In genomic region chr19:46753420-46754155, GRCh38 we compare ENCODE assay signal across 8 cellular contexts. TPM values are rescaled to one million over a fixed set of nuclear protein-coding genes. Genes with fewer than 3 reads are reported as not detected.
A peak's percentile ranks its signal among the peaks of the same experiment; 100 is the strongest.
DNase-seq lines count a peak whose midpoint lies in the region; ATAC-seq and TF ChIP-seq lines count a peak whose summit lies in the region.

No MANE protein-coding gene starts in this region.

- H3K27ac ChIP-seq in prostate gland: no peak overlapping the region

- POLR2A ChIA-PET in activated CD8-positive, alpha-beta T cell treated with anti-CD3 and anti-CD28 coated beads, Interleukin-2, amount 10 ng/mL, durations not matched to agents 7 days and 5 days (lab: Charles Lee): interaction anchor here (1.2 to 1.4 kb wide), 2 partner anchors 31 to 87 kb away, joined by 6 to 8 read pairs; no protein-coding TSS in a partner anchor

- H3K4me1 Mint-ChIP-seq in activated CD8-positive, alpha-beta T cell treated with anti-CD3 and anti-CD28 coated beads, Interleukin-2, amount 10 ng/mL, durations not matched to agents 7 days and 5 days (ENCODE audit: low read depth): peaks cover 25% of the 10 kb centered on the region

- TF ChIP-seq CTCF in AG09319 (IDR thresholded peaks at IDR 0.05; ENCODE audit: low read depth, low read length) (peak; percentile 45), GM20000 (IDR thresholded peaks at IDR 0.05; ENCODE audit: extremely low read depth, missing control alignments) (peak; percentile 68), prostate gland (IDR thresholded peaks at IDR 0.05) (peak in 3 of 4 experiments; percentile 37 to 66 (median 60))

- intact Hi-C loops in prostate gland (cut with DNase I): no loop called here

- CTCF ChIA-PET in activated CD8-positive, alpha-beta T cell treated with anti-CD3 and anti-CD28 coated beads, Interleukin-2, amount 10 ng/mL, durations not matched to agents 7 days and 5 days (lab: Charles Lee): interaction anchor here (0.6 to 11.0 kb wide), 46 partner anchors 9 to 224 kb away, joined by 3 to 122 read pairs (median 4); partner anchors contain the start of genes AP2S1, ARHGAP35, DACT3 and SLC1A5

- no peaks in the 10 kb centered on the region for H3K27me3 Mint-ChIP-seq in activated CD8-positive, alpha-beta T cell treated with anti-CD3 and anti-CD28 coated beads, Interleukin-2, amount 10 ng/mL, durations not matched to agents 7 days and 5 days (ENCODE audit: low read depth)

- no peaks in the 10 kb centered on the region for H3K9me3 ChIP-seq in prostate gland

- no peaks in the 10 kb centered on the region for H3K4me1 ChIP-seq in prostate gland (replicated peaks)

- peak; percentile 84 for ATAC-seq in activated CD8-positive, alpha-beta T cell treated with anti-CD3 and anti-CD28 coated beads, Interleukin-2, amount 10 ng/mL, durations not matched to agents 7 days and 5 days
- peak; percentile 30 for ATAC-seq in esophagus mucosa
- ATAC-seq in GM18858 (IDR thresholded peaks at IDR 0.05; ENCODE audit: unreplicated experiment): no peak

- no peaks in the 10 kb centered on the region for H3K9me3 Mint-ChIP-seq in activated CD8-positive, alpha-beta T cell treated with anti-CD3 and anti-CD28 coated beads, Interleukin-2, amount 10 ng/mL, durations not matched to agents 7 days and 5 days (ENCODE audit: insufficient read depth)

- no peak overlapping the region for H3K4me3 ChIP-seq in prostate gland

- H3K27me3 ChIP-seq in prostate gland (replicated peaks; ENCODE audit: insufficient read depth): no peaks in the 10 kb centered on the region

- 23% methylated on average over 4 of the region's 4 CpGs for WGBS in prostate gland

- H3K36me3 ChIP-seq in prostate gland: no peaks in the 10 kb centered on the region

- H3K36me3 Mint-ChIP-seq in activated CD8-positive, alpha-beta T cell treated with anti-CD3 and anti-CD28 coated beads, Interleukin-2, amount 10 ng/mL, durations not matched to agents 7 days and 5 days (ENCODE audit: low read depth): peaks cover 9% of the 10 kb centered on the region

- TF ChIP-seq POLR2A in prostate gland (IDR thresholded peaks at IDR 0.05): no peak

- no peak for DNase-seq in AG09319 (ENCODE audit: extremely low read depth, low read depth)
- DNase-seq in GM20000 (ENCODE audit: low spot score): peak; percentile 84
- peak; percentile 90 for DNase-seq in NCI-H82 (lab: John Stamatoyannopoulos, UW)
- DNase-seq in activated CD8-positive, alpha-beta T cell treated with anti-CD3 and anti-CD28 coated beads, Interleukin-2, amount 10 ng/mL, durations not matched to agents 7 days and 5 days: peak; percentile 85
- peak; percentile 62 for DNase-seq in prostate gland (ENCODE audit: low spot score)
- no peak for DNase-seq in ureter (ENCODE audit: low spot score)

- no peak overlapping the region for H3K27ac Mint-ChIP-seq in activated CD8-positive, alpha-beta T cell treated with anti-CD3 and anti-CD28 coated beads, Interleukin-2, amount 10 ng/mL, durations not matched to agents 7 days and 5 days

- H3K4me3 Mint-ChIP-seq in activated CD8-positive, alpha-beta T cell treated with anti-CD3 and anti-CD28 coated beads, Interleukin-2, amount 10 ng/mL, durations not matched to agents 7 days and 5 days: no peak overlapping the region

RNA-seq across cellular contexts. Expression of gene STRN4, which starts 7.3 kb away (rescaled TPM):
- total RNA-seq in activated CD8-positive, alpha-beta T cell treated with anti-CD3 and anti-CD28 coated beads, Interleukin-2, amount 10 ng/mL, durations not matched to agents 7 days and 5 days: 10 to 100 TPM; 79.6 to 90.2 TPM
- total RNA-seq in esophagus mucosa (44.5 TPM), prostate gland (100 to 1,000 TPM in 1 of 2 donors, 10 to 100 TPM in 1; 80.7 to 221 TPM), ureter (67.6 TPM)

RNA-seq across cellular contexts. Expression of gene FKRP, which starts 7.7 kb away (rescaled TPM):
- total RNA-seq in activated CD8-positive, alpha-beta T cell treated with anti-CD3 and anti-CD28 coated beads, Interleukin-2, amount 10 ng/mL, durations not matched to agents 7 days and 5 days: 10 to 100 TPM; 15.3 to 18.4 TPM
- total RNA-seq in esophagus mucosa (7.8 TPM), prostate gland (10 to 100 TPM; 15.2 to 32.0 TPM), ureter (20.6 TPM)

RNA-seq across cellular contexts. Expression of gene SLC1A5, which starts 34.8 kb away (rescaled TPM):
- total RNA-seq in activated CD8-positive, alpha-beta T cell treated with anti-CD3 and anti-CD28 coated beads, Interleukin-2, amount 10 ng/mL, durations not matched to agents 7 days and 5 days: 100 to 1,000 TPM; 176 to 178 TPM
- total RNA-seq in esophagus mucosa: 113 TPM
- total RNA-seq in prostate gland: 100 to 1,000 TPM; 122 to 214 TPM
- 344 TPM for total RNA-seq in ureter

RNA-seq across cellular contexts. Expression of gene PRKD2, which starts 36.7 kb away (rescaled TPM):
- 100 to 1,000 TPM; 161 to 166 TPM for total RNA-seq in activated CD8-positive, alpha-beta T cell treated with anti-CD3 and anti-CD28 coated beads, Interleukin-2, amount 10 ng/mL, durations not matched to agents 7 days and 5 days
- total RNA-seq in esophagus mucosa (31.4 TPM), prostate gland (10 to 100 TPM; 38.9 to 41.8 TPM), ureter (57.1 TPM)

Comparison
In these comparisons a context has a peak if more than half of its experiments do, and no peak if none do; other contexts are left out.
1. DNase-seq: peak in GM20000 (single experiment), NCI-H82 (single experiment), activated CD8-positive, alpha-beta T cell treated with anti-CD3 and anti-CD28 coated beads, Interleukin-2, amount 10 ng/mL, durations not matched to agents 7 days and 5 days (single experiment) and prostate gland (single experiment); none in AG09319 (single experiment) and ureter (single experiment).
2. Peak in every context shown above with its lines, with median percentiles within 50 percentile points of each other: CTCF ChIP-seq.